Comparison of ENCODE assay signal across 8 cellular contexts in the genomic region with DNA sequence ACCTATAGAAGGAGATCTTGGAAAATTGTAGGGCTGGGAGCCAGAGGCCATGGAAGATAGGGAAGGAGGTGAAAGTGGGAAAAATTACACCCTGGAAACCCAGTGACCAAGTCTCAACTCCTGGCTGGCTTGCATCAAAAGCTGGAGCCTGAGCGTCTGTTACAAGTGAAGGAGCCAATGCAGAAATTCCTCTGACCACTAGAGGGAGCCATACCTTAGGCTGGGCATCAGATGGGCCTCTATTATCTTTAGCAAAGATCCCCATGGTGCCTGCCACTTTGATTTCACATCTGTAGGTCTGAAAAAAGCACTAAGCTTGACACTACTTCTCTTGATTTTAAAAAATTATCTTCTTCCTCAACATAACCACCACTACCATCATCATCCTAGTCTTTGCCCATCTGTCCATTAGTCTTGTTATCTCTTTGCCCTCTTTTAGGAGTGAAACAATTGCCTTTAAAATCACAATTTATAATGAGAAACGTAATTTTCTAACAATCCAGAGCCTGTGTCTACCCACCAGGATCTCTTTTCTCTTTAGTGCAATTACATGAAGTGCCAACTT.
A peak's percentile ranks its signal among the peaks of the same experiment; 100 is the strongest.
DNase-seq lines count a peak whose midpoint lies in the region; ATAC-seq and TF ChIP-seq lines count a peak whose summit lies in the region.

No MANE protein-coding gene starts in this region.

- H3K4me3 ChIP-seq in cardiac fibroblast (replicated peaks in 1 of 2; ENCODE audit: low read depth in 2 of 2, low read length in 2 of 2) (no peak overlapping the region), kidney epithelial cell (ENCODE audit: low read depth, low read length) (no peak overlapping the region)

- DNase-seq in AML-193 (lab: John Stamatoyannopoulos, UW), result peak; percentile 47 to 67
- peak; percentile 45 to 54 for DNase-seq in NCI-H1930 (lab: John Stamatoyannopoulos, UW)
- peak; percentile 65 for DNase-seq in T1000 (lab: John Stamatoyannopoulos, UW)
- peak; percentile 81 to 84 for DNase-seq in cardiac fibroblast (ENCODE audit: low read depth in 2 of 2)
- peak; percentile 14 for DNase-seq in kidney epithelial cell (ENCODE audit: low read depth)
- peak; percentile 12 for DNase-seq in stimulated activated CD4-positive, alpha-beta T cell treated with anti-CD3 and anti-CD28 coated beads, Interleukin-4, amount 100 ng/mL, for 1 hour

- H3K36me3 ChIP-seq in kidney epithelial cell (ENCODE audit: control insufficient read depth, insufficient read depth, low read length), result no peaks in the 10 kb centered on the region

- no peaks in the 10 kb centered on the region for H3K27me3 ChIP-seq in kidney epithelial cell (ENCODE audit: control insufficient read depth, insufficient read depth, low read length)

- TF ChIP-seq CTCF in cardiac fibroblast (IDR thresholded peaks at IDR 0.05; ENCODE audit: low read depth, low read length), result peak; percentile 94
- TF ChIP-seq CTCF in kidney epithelial cell (IDR thresholded peaks at IDR 0.05; ENCODE audit: insufficient read depth, low read length, poor library complexity, severe bottlenecking), result peak; percentile 90

- ATAC-seq in GM18858 (IDR thresholded peaks at IDR 0.05; ENCODE audit: unreplicated experiment), result peak; percentile 76
- peak; percentile 79 for ATAC-seq in HG03025 (IDR thresholded peaks at IDR 0.05; ENCODE audit: low FRiP score, unreplicated experiment)

Comparison
In these comparisons a context has a peak if more than half of its experiments do, and no peak if none do; other contexts are left out.
1. DNase-seq: peak in every context shown above with its lines; median percentile 82 in cardiac fibroblast; 65 in T1000; 57 in AML-193; 50 in NCI-H1930; 14 in kidney epithelial cell; 12 in stimulated activated CD4-positive, alpha-beta T cell treated with anti-CD3 and anti-CD28 coated beads, Interleukin-4, amount 100 ng/mL, for 1 hour.